In the genomic region with DNA sequence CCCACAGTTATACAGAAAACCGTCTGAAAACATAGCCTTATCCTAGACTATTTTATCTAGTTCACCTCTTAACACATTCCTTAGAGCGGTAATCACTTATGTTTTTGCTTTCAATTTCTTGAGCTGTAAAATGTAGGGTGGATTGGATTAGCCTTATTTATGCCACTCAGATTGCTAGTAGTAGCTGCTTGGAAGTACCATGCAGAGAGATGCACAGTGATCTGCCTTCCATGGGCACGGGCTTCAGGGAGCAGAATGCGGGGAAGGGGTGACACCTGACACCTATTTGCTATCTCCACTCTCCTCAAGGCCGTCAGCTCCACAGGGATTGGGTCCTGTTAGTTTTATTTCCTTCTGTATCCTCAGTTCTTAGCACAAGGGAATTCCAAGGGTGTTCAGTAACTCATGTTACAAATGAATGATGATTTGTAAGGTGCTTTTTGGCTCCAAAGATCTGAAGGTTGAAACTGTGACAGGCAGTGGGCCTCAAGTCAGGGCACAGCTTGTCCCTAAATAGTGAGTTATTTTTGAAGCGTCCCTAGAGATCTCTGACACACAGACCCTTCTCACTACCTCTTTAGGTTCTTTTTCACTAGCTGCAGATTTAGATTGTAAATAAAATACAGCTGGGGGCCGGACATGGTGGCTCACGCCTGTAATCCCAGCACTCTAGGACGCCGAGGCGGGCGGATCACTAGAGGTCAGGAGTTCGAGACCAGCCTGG, we compare ENCODE assay signal across 1 cellular context.
TF ChIP-seq lines count a peak whose summit lies in the region.

No MANE protein-coding gene starts in this region.

TF ChIP-seq in HCT116, 20 proteins besides CTCF, POLR2A, EP300 and RAD21:
- TF ChIP-seq SP1 (IDR thresholded peaks at IDR 0.05; ENCODE audit: low read depth) = no peak
- no peak for TF ChIP-seq EGR1 (IDR thresholded peaks at IDR 0.05; ENCODE audit: low read depth)
- TF ChIP-seq, protein P1, sequence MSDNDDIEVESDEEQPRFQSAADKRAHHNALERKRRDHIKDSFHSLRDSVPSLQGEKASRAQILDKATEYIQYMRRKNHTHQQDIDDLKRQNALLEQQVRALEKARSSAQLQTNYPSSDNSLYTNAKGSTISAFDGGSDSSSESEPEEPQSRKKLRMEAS (IDR thresholded peaks at IDR 0.05) = no peak
- no peak for TF ChIP-seq CBX3 (IDR thresholded peaks at IDR 0.05; ENCODE audit: low read depth)
- TF ChIP-seq ELF1 (IDR thresholded peaks at IDR 0.05; ENCODE audit: borderline replicate concordance, low read depth) = no peak
- no peak for TF ChIP-seq SIN3A (IDR thresholded peaks at IDR 0.05; ENCODE audit: low read depth)
- TF ChIP-seq, protein P2, sequence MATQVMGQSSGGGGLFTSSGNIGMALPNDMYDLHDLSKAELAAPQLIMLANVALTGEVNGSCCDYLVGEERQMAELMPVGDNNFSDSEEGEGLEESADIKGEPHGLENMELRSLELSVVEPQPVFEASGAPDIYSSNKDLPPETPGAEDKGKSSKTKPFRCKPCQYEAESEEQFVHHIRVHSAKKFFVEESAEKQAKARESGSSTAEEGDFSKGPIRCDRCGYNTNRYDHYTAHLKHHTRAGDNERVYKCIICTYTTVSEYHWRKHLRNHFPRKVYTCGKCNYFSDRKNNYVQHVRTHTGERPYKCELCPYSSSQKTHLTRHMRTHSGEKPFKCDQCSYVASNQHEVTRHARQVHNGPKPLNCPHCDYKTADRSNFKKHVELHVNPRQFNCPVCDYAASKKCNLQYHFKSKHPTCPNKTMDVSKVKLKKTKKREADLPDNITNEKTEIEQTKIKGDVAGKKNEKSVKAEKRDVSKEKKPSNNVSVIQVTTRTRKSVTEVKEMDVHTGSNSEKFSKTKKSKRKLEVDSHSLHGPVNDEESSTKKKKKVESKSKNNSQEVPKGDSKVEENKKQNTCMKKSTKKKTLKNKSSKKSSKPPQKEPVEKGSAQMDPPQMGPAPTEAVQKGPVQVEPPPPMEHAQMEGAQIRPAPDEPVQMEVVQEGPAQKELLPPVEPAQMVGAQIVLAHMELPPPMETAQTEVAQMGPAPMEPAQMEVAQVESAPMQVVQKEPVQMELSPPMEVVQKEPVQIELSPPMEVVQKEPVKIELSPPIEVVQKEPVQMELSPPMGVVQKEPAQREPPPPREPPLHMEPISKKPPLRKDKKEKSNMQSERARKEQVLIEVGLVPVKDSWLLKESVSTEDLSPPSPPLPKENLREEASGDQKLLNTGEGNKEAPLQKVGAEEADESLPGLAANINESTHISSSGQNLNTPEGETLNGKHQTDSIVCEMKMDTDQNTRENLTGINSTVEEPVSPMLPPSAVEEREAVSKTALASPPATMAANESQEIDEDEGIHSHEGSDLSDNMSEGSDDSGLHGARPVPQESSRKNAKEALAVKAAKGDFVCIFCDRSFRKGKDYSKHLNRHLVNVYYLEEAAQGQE (IDR thresholded peaks at IDR 0.05; ENCODE audit: low read depth) = no peak
- TF ChIP-seq YY1 (IDR thresholded peaks at IDR 0.05; ENCODE audit: extremely low read depth, insufficient replicate concordance, low read depth, low read length) = no peak
- no peak for TF ChIP-seq ZNF274 (IDR thresholded peaks at IDR 0.05; ENCODE audit: low read depth, low read length)
- TF ChIP-seq CEBPB (IDR thresholded peaks at IDR 0.05; ENCODE audit: low read depth) = no peak
